ENCODE assay signal across 1 cellular context in the genomic region with DNA sequence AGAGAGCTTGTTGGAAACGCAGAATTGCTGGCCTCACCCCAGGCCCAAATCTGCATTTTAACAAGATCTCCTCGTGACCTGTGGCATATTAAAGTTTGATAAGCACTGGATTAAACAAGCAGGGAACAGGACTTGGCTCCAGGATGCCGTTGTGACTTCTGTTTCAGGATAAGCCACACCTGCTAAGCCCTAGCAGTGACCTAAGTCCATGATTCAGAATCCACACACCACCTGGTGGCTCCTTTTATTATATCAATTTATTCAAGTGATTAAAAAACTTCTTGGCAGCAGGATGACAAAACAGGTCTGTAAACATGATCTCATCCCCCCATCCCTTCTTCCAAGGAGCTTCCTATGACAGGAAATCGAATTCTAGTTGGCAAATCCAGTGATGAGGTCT.
TF ChIP-seq lines count a peak whose summit lies in the region.

No MANE protein-coding gene starts in this region.

TF ChIP-seq in endothelial cell of umbilical vein, 7 proteins besides CTCF, POLR2A, EP300 and RAD21:
- no peak for TF ChIP-seq JUN (IDR thresholded peaks at IDR 0.05; ENCODE audit: borderline replicate concordance, insufficient read depth, insufficient read length, low read depth)
- TF ChIP-seq EZH2 (IDR thresholded peaks at IDR 0.05; ENCODE audit: borderline replicate concordance, low read depth, low read length, severe bottlenecking), result no peak
- TF ChIP-seq POLR2AphosphoS5 (IDR thresholded peaks at IDR 0.05; ENCODE audit: insufficient read depth, low read depth, low read length), result no peak
- TF ChIP-seq MYC (IDR thresholded peaks at IDR 0.05; ENCODE audit: low read depth, low read length), result no peak
- TF ChIP-seq FOS (IDR thresholded peaks at IDR 0.05; ENCODE audit: borderline replicate concordance, insufficient read depth, low read length), result no peak
- no peak for TF ChIP-seq GATA2 (IDR thresholded peaks at IDR 0.05; ENCODE audit: insufficient read depth, insufficient read length, low read depth, low read length)
TF ChIP-seq in endothelial cell of umbilical vein: peak in this region for 0.
